Comparison of ENCODE assay signal across 11 cellular contexts in the genomic region with DNA sequence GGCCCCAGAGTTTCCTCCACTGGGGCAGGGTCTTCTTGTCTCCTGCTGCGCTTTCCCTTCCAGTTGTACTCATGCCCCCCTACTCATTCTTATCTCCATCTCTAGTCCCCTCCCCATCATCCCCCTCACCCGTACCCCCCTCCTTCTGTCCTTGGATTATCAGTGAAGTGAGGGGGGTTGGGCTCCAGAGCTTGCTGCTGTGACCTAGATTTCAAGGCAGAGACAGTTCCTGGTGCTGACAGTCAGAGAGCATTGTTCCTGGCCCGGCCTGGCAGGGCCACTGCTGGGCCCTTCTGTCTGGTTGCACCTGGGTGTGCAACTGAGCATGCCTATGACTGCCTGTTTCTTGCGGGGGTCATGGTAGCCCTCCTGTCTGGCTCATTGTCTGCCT. TPM values are rescaled to one million over a fixed set of nuclear protein-coding genes. Genes with fewer than 3 reads are reported as not detected.
A peak's percentile ranks its signal among the peaks of the same experiment; 100 is the strongest.
DNase-seq lines count a peak whose midpoint lies in the region; ATAC-seq and TF ChIP-seq lines count a peak whose summit lies in the region.
"Had no signal": no experiment of that assay in that cellular context is flagged by ENCODE, and none has a peak within 500 bp of the region (broad histone marks: within the 10 kb centered on the region; RNA-seq: fewer than 3 reads in every experiment).

No MANE protein-coding gene starts in this region.

- in situ Hi-C loops in transverse colon (cut with MboI; ENCODE audit: low pct_ligation_motif_present in 1 of 4, low pct_unique_long_range_greater_than_20kb in 1 of 4, low sequenced_read_pairs in 3 of 4): no loop called here

- intact Hi-C loops in transverse colon (cut with DNase I; ENCODE audit: low total_unique reads): no loop called here

- peaks cover 88% of the 10 kb centered on the region for H3K36me3 Mint-ChIP-seq in activated T-cell treated with anti-CD3 and anti-CD28 coated beads, Interleukin-2, amount 50 U/mL, for 24 hours (ENCODE audit: low read depth)
- peaks cover 35% of the 10 kb centered on the region for H3K36me3 Mint-ChIP-seq in activated T-cell treated with anti-CD3 and anti-CD28 coated beads, Interleukin-2, amount 50 U/mL, for 4 hours (ENCODE audit: insufficient read depth)
- H3K36me3 Mint-ChIP-seq in effector memory CD8-positive, alpha-beta T cell (ENCODE audit: insufficient read depth): peaks cover 13% of the 10 kb centered on the region

- no peaks in the 10 kb centered on the region for H3K27me3 Mint-ChIP-seq in activated T-cell treated with anti-CD3 and anti-CD28 coated beads, Interleukin-2, amount 50 U/mL, for 24 hours
- no peaks in the 10 kb centered on the region for H3K27me3 Mint-ChIP-seq in activated T-cell treated with anti-CD3 and anti-CD28 coated beads, Interleukin-2, amount 50 U/mL, for 4 hours (ENCODE audit: low read depth)
- no peaks in the 10 kb centered on the region for H3K27me3 Mint-ChIP-seq in effector memory CD8-positive, alpha-beta T cell

- H3K27ac ChIP-seq in transverse colon: peak overlapping the region in 3 of 4 donors; percentile 16 to 49 (median 33)
- H3K27ac ChIP-seq: PC-9 had no signal

- peaks cover 0 to 17% (median 0%) of the 10 kb centered on the region in 4 donors for H3K36me3 ChIP-seq in transverse colon

- no peak for TF ChIP-seq EP300 in transverse colon (IDR thresholded peaks at IDR 0.05; ENCODE audit: low read depth)

- no peak overlapping the region for H3K4me3 Mint-ChIP-seq in activated T-cell treated with anti-CD3 and anti-CD28 coated beads, Interleukin-2, amount 50 U/mL, for 24 hours
- H3K4me3 Mint-ChIP-seq in activated T-cell treated with anti-CD3 and anti-CD28 coated beads, Interleukin-2, amount 50 U/mL, for 4 hours: no peak overlapping the region
- H3K4me3 Mint-ChIP-seq in effector memory CD8-positive, alpha-beta T cell: no peak overlapping the region

- no peaks in the 10 kb centered on the region for H3K27me3 ChIP-seq in transverse colon

- no peak for TF ChIP-seq CTCF in transverse colon (IDR thresholded peaks at IDR 0.05)

- TF ChIP-seq POLR2A in transverse colon (IDR thresholded peaks at IDR 0.05): no peak

- 54 to 71% methylated on average over 1 to 4 of the region's 4 CpGs for WGBS in transverse colon (ENCODE audit: low coverage in 1 of 2), 2 donors

- H3K9me3 Mint-ChIP-seq in activated T-cell treated with anti-CD3 and anti-CD28 coated beads, Interleukin-2, amount 50 U/mL, for 24 hours: no peaks in the 10 kb centered on the region
- H3K9me3 Mint-ChIP-seq in activated T-cell treated with anti-CD3 and anti-CD28 coated beads, Interleukin-2, amount 50 U/mL, for 4 hours: no peaks in the 10 kb centered on the region
- no peaks in the 10 kb centered on the region for H3K9me3 Mint-ChIP-seq in effector memory CD8-positive, alpha-beta T cell

- no peak for ATAC-seq in activated T-cell treated with anti-CD3 and anti-CD28 coated beads, Interleukin-2, amount 50 U/mL, for 4 hours
- ATAC-seq in effector memory CD8-positive, alpha-beta T cell (replicated peaks): no peak
- no peak for ATAC-seq in HG03159 (IDR thresholded peaks at IDR 0.05; ENCODE audit: unreplicated experiment)
- no peak for ATAC-seq in HG03565 (IDR thresholded peaks at IDR 0.05; ENCODE audit: unreplicated experiment)

- no peaks in the 10 kb centered on the region for H3K9me3 ChIP-seq in transverse colon

- no peak overlapping the region for H3K4me3 ChIP-seq in transverse colon
- H3K4me3 ChIP-seq: PC-9 had no signal

- peaks cover 17 to 53% (median 41%) of the 10 kb centered on the region in 4 donors for H3K4me1 ChIP-seq in transverse colon

- peaks cover 49% of the 10 kb centered on the region for H3K4me1 Mint-ChIP-seq in activated T-cell treated with anti-CD3 and anti-CD28 coated beads, Interleukin-2, amount 50 U/mL, for 24 hours (ENCODE audit: low read depth)
- peaks cover 34% of the 10 kb centered on the region for H3K4me1 Mint-ChIP-seq in activated T-cell treated with anti-CD3 and anti-CD28 coated beads, Interleukin-2, amount 50 U/mL, for 4 hours (ENCODE audit: low read depth)
- H3K4me1 Mint-ChIP-seq in effector memory CD8-positive, alpha-beta T cell (ENCODE audit: low read depth in 2 of 2): peaks cover 22 to 23% of the 10 kb centered on the region in 2 donors

- no peak for DNase-seq in activated T-cell treated with anti-CD3 and anti-CD28 coated beads, Interleukin-2, amount 50 U/mL, for 24 hours
- no peak for DNase-seq in activated T-cell treated with anti-CD3 and anti-CD28 coated beads, Interleukin-2, amount 50 U/mL, for 4 hours
- no peak for DNase-seq in effector memory CD8-positive, alpha-beta T cell
- DNase-seq in midbrain (lab: John Stamatoyannopoulos, UW) (peak; percentile 38), transverse colon (no peak)
- no peak for DNase-seq in activated CD4-positive, CD25-positive, alpha-beta regulatory T cell (lab: John Stamatoyannopoulos, UW)
- DNase-seq: effector CD4-positive, alpha-beta T cell; PC-9 had no signal

- peak overlapping the region; percentile 79 for H3K27ac Mint-ChIP-seq in activated T-cell treated with anti-CD3 and anti-CD28 coated beads, Interleukin-2, amount 50 U/mL, for 24 hours
- peak overlapping the region; percentile 21 to 90 for H3K27ac Mint-ChIP-seq in effector memory CD8-positive, alpha-beta T cell

RNA-seq across cellular contexts. Expression of a gene that starts 4.5 kb away (rescaled TPM):
- total RNA-seq in activated T-cell treated with anti-CD3 and anti-CD28 coated beads, Interleukin-2, amount 50 U/mL, for 4 hours: 10 to 100 TPM; 83.2 to 99.6 (median 83.7) TPM
- 10 to 100 TPM; 25.8 to 92.5 (median 27.3) TPM for total RNA-seq in transverse colon

RNA-seq across cellular contexts. Expression of a gene that starts 19.3 kb away (rescaled TPM):
- not detected for total RNA-seq in activated T-cell treated with anti-CD3 and anti-CD28 coated beads, Interleukin-2, amount 50 U/mL, for 4 hours
- total RNA-seq in transverse colon: under 1 TPM in 2 of 4 donors, not detected in 2; 0.55 to 0.95 TPM
- total RNA-seq: M059J, PC-9 had no signal

RNA-seq across cellular contexts. Expression of a gene that starts 52.7 kb away (rescaled TPM):
- total RNA-seq in activated T-cell treated with anti-CD3 and anti-CD28 coated beads, Interleukin-2, amount 50 U/mL, for 4 hours: 10 to 100 TPM; 64.4 to 68.4 (median 65.0) TPM
- total RNA-seq in transverse colon: 100 to 1,000 TPM; 128 to 279 (median 137) TPM

RNA-seq across cellular contexts. Expression of a gene that starts 58.2 kb away (rescaled TPM):
- not detected for total RNA-seq in activated T-cell treated with anti-CD3 and anti-CD28 coated beads, Interleukin-2, amount 50 U/mL, for 4 hours
- total RNA-seq in transverse colon: under 1 TPM in 1 of 4 donors, not detected in 3; 0.20 TPM
- total RNA-seq: M059J, PC-9 had no signal
